ENCODE assay signal across 14 cellular contexts in the genomic region with DNA sequence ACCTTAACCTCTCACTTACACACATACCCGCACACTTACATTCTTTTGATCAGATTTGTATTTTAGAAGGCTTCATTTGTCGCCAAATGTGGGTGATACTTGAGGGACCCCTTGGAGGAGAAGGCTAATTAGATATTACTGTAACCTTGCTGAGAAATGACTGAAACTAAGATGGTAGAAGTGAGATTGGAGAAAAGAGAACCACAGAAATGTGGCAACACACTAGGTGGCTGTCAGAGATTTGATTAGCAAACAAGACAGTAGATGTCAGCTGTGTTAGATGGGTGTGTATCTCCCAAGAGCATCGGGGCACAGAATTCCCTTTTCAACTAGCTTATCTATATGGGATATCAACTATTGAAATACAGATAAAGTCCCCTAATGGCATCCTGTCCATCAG.
A peak's percentile ranks its signal among the peaks of the same experiment; 100 is the strongest.
DNase-seq lines count a peak whose midpoint lies in the region; ATAC-seq and TF ChIP-seq lines count a peak whose summit lies in the region.
"Had no signal": no experiment of that assay in that cellular context is flagged by ENCODE, and none has a peak within 500 bp of the region (broad histone marks: within the 10 kb centered on the region; RNA-seq: fewer than 3 reads in every experiment).

No MANE protein-coding gene starts in this region.

- TF ChIP-seq CTCF in type B pancreatic cell (conservative IDR thresholded peaks at IDR 0.05) = no peak

- H3K4me1 Mint-ChIP-seq in type B pancreatic cell (ENCODE audit: unreplicated experiment) = no peaks in the 10 kb centered on the region

- no peak overlapping the region for H3K4me3 Mint-ChIP-seq in type B pancreatic cell
- H3K4me3 Mint-ChIP-seq: natural killer cell treated with Interleukin-12 subunit alpha and Interleukin-12 subunit beta and Interleukin-15 and Interleukin-18, amount 100 ng/mL, for 72 hours had no signal

- H3K36me3 Mint-ChIP-seq in type B pancreatic cell = peaks cover 6% of the 10 kb centered on the region
- H3K36me3 Mint-ChIP-seq: activated naive CD4-positive, alpha-beta T cell treated with anti-CD3 and anti-CD28 coated beads, Interleukin-2, amount 50 U/mL, for 72 hours had no signal

- no peak overlapping the region for H3K27ac Mint-ChIP-seq in type B pancreatic cell
- H3K27ac Mint-ChIP-seq: activated naive CD4-positive, alpha-beta T cell treated with anti-CD3 and anti-CD28 coated beads, Interleukin-2, amount 50 U/mL, for 72 hours; natural killer cell treated with Interleukin-12 subunit alpha and Interleukin-12 subunit beta and Interleukin-15 and Interleukin-18, amount 100 ng/mL, for 72 hours had no signal

- no peaks in the 10 kb centered on the region for H3K27me3 Mint-ChIP-seq in type B pancreatic cell
- H3K27me3 Mint-ChIP-seq: natural killer cell treated with Interleukin-12 subunit alpha and Interleukin-12 subunit beta and Interleukin-15 and Interleukin-18, amount 100 ng/mL, for 72 hours had no signal

- DNase-seq in NCI-H1092 treated with DMSO at 0.1 percent for 48 hours (lab: John Stamatoyannopoulos, UW) = no peak
- no peak for DNase-seq in type B pancreatic cell (ENCODE audit: extremely low spot score, unreplicated experiment)
- no peak for DNase-seq in NCI-H1694 (lab: John Stamatoyannopoulos, UW)
- no peak for DNase-seq in occipital lobe (lab: John Stamatoyannopoulos, UW)
- DNase-seq: effector memory CD4-positive, alpha-beta T cell; KG1; NCI-H187; NCI-H82 had no signal

- peak; percentile 39 for ATAC-seq in GM18519 (IDR thresholded peaks at IDR 0.05; ENCODE audit: low FRiP score, unreplicated experiment)
- ATAC-seq in GM21367 (IDR thresholded peaks at IDR 0.05; ENCODE audit: unreplicated experiment) = peak; percentile 53
- ATAC-seq in HG02884 (IDR thresholded peaks at IDR 0.05; ENCODE audit: unreplicated experiment) = peak; percentile 44
- peak; percentile 38 for ATAC-seq in HG03565 (IDR thresholded peaks at IDR 0.05; ENCODE audit: unreplicated experiment)
- ATAC-seq: natural killer cell treated with Interleukin-12 subunit alpha and Interleukin-12 subunit beta and Interleukin-15 and Interleukin-18, amount 100 ng/mL, for 72 hours had no signal

- no peaks in the 10 kb centered on the region for H3K9me3 Mint-ChIP-seq in type B pancreatic cell
- H3K9me3 Mint-ChIP-seq: activated naive CD4-positive, alpha-beta T cell treated with anti-CD3 and anti-CD28 coated beads, Interleukin-2, amount 50 U/mL, for 72 hours; natural killer cell treated with Interleukin-12 subunit alpha and Interleukin-12 subunit beta and Interleukin-15 and Interleukin-18, amount 100 ng/mL, for 72 hours had no signal
